In the genomic region with DNA sequence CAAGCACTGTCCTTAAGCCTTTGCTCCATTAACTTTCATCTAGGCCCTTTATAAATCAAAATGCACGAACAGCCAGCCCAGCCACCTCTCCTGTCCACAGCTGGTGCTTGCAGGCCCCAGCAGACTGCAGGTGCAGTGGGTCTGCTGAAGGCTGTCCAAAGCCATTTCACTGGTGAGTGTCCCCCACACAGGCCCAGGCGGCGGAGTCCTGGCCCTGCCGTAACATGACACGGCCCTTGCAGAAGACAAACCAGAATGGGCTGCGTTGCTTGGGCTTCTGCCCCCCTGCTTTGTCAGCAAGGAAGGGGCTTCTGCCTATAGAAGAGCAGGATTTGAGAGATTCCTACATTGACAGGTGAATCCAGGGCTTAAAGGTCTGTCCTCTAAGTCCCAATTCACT, we compare ENCODE assay signal across 19 cellular contexts.
"Had no signal": no experiment of that assay in that cellular context is flagged by ENCODE, and none has a peak within 500 bp of the region (broad histone marks: within the 10 kb centered on the region; RNA-seq: fewer than 3 reads in every experiment).

No MANE protein-coding gene starts in this region.

- H3K4me1 ChIP-seq: body of pancreas, colonic mucosa had no signal

- ATAC-seq: activated CD8-positive, alpha-beta T cell treated with anti-CD3 and anti-CD28 coated beads, Interleukin-2, amount 10 ng/mL, durations not matched to agents 7 days and 5 days; body of pancreas; left cardiac atrium had no signal

- H3K9me3 Mint-ChIP-seq: activated B cell treated with CpG ODN at 0.5 μM for 24 hours; activated naive CD8-positive, alpha-beta T cell treated with anti-CD3 and anti-CD28 coated beads for 36 hours had no signal

- H3K27ac ChIP-seq: body of pancreas, colonic mucosa, ovary, sigmoid colon, spleen, stomach, thoracic aorta, upper lobe of right lung had no signal

- H3K4me3 Mint-ChIP-seq: activated B cell treated with CpG ODN at 0.5 μM for 24 hours; activated CD8-positive, alpha-beta T cell treated with anti-CD3 and anti-CD28 coated beads, Interleukin-2, amount 10 ng/mL, durations not matched to agents 7 days and 5 days; activated naive CD8-positive, alpha-beta T cell treated with anti-CD3 and anti-CD28 coated beads for 36 hours had no signal

- H3K4me3 ChIP-seq: body of pancreas, colonic mucosa, lung, ovary, sigmoid colon, spleen, stomach, thoracic aorta, upper lobe of right lung had no signal

- H3K27me3 Mint-ChIP-seq: activated B cell treated with CpG ODN at 0.5 μM for 24 hours; activated naive CD8-positive, alpha-beta T cell treated with anti-CD3 and anti-CD28 coated beads for 36 hours had no signal

- H3K27ac Mint-ChIP-seq: activated B cell treated with CpG ODN at 0.5 μM for 24 hours; activated CD8-positive, alpha-beta T cell treated with anti-CD3 and anti-CD28 coated beads, Interleukin-2, amount 10 ng/mL, durations not matched to agents 7 days and 5 days; activated naive CD8-positive, alpha-beta T cell treated with anti-CD3 and anti-CD28 coated beads for 36 hours had no signal

- H3K36me3 ChIP-seq: colonic mucosa, ovary, sigmoid colon had no signal

- H3K27me3 ChIP-seq: body of pancreas, colonic mucosa, ovary, sigmoid colon, spleen, stomach, upper lobe of right lung had no signal

- DNase-seq: activated B cell treated with CpG ODN at 0.5 μM for 24 hours; activated CD4-positive, alpha-beta T cell treated with anti-CD3 and anti-CD28 coated beads for 48 hours; activated CD8-positive, alpha-beta memory T cell treated with anti-CD3 and anti-CD28 coated beads, Interleukin-2, amount 50 U/mL, for 4 hours; activated CD8-positive, alpha-beta T cell treated with anti-CD3 and anti-CD28 coated beads, Interleukin-2, amount 10 ng/mL, durations not matched to agents 7 days and 5 days; activated naive CD8-positive, alpha-beta T cell treated with anti-CD3 and anti-CD28 coated beads for 36 hours; amygdala; body of pancreas; colonic mucosa; effector CD8-positive, alpha-beta T cell; foreskin fibroblast; glutamatergic neuron; left cardiac atrium; ovary; sigmoid colon; spleen; stomach; upper lobe of right lung had no signal

- H3K9me3 ChIP-seq: body of pancreas, colonic mucosa, ovary, sigmoid colon, spleen, stomach, thoracic aorta, upper lobe of right lung had no signal
